ENCODE assay signal across 38 cellular contexts in the genomic region with DNA sequence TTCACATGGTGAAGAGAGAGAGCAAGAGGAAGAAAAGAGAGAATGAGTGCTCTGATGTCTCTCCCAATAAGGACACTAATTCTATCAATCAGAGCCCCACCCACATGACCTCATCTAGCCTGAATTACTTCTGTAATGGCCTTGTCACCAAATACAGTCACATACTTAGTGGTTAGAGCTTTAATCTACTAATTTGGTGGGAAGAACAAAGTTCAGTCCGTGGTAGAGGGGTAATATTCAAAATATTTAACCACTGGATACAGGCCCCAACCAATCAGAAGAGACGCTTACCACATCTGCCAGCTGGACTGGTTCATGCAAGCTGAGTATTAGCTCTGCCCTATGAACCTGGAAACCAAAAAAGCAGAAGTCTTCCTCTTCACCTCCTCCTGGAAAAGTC.
"Had no signal": no experiment of that assay in that cellular context is flagged by ENCODE, and none has a peak within 500 bp of the region (broad histone marks: within the 10 kb centered on the region; RNA-seq: fewer than 3 reads in every experiment).

No MANE protein-coding gene starts in this region.

- H3K9me3 Mint-ChIP-seq: activated CD4-positive, alpha-beta memory T cell treated with anti-CD3 and anti-CD28 coated beads for 36 hours; activated CD4-positive, alpha-beta T cell treated with anti-CD3 and anti-CD28 coated beads, Interleukin-2, amount 10 ng/mL, durations not matched to agents 24 days and 14 days; activated CD8-positive, alpha-beta T cell treated with anti-CD3 and anti-CD28 coated beads for 36 hours; activated naive CD4-positive, alpha-beta T cell treated with anti-CD3 and anti-CD28 coated beads for 36 hours; activated naive CD4-positive, alpha-beta T cell treated with anti-CD3 and anti-CD28 coated beads, Interleukin-2, amount 50 U/mL, for 72 hours; activated naive CD8-positive, alpha-beta T cell treated with anti-CD3 and anti-CD28 coated beads for 36 hours; activated T-cell treated with anti-CD3 and anti-CD28 coated beads, Interleukin-2, amount 50 U/mL, for 72 hours; activated T-helper 1 cell treated with anti-CD3 and anti-CD28 coated beads, Interleukin-12 subunit alpha, Interleukin-12 subunit beta, Interleukin-2, Interleukin-4 antibody, amounts not matched to agents 30 ng/mL and 10 ng/mL and 1 ng/mL, durations not matched to agents 14 hours and 24 hours and 36 hours; activated T-helper 17 cell treated with anti-CD3 and anti-CD28 coated beads, Interleukin-2, amount 50 U/mL, for 72 hours; central memory CD8-positive, alpha-beta T cell; T-helper 1 cell treated with Interleukin-12 subunit alpha and Interleukin-12 subunit beta and Interleukin-4 antibody, amounts not matched to agents 30 μg/mL and 1 μg/mL, for 36 hours; T-helper 2 cell treated with Interferon-gamma antibody and Interleukin-4, amounts not matched to agents 5 μg/mL and 100 μg/mL, for 36 hours had no signal

- H3K4me1 Mint-ChIP-seq: activated B cell treated with CpG ODN at 0.5 μM for 24 hours; activated CD4-positive, alpha-beta T cell treated with anti-CD3 and anti-CD28 coated beads, Interleukin-2, amount 10 ng/mL, durations not matched to agents 24 days and 14 days; activated naive CD8-positive, alpha-beta T cell treated with anti-CD3 and anti-CD28 coated beads for 36 hours; activated T-helper 17 cell treated with anti-CD3 and anti-CD28 coated beads, Interleukin-2, amount 50 U/mL, for 72 hours; central memory CD8-positive, alpha-beta T cell had no signal

- H3K27ac ChIP-seq: adrenal gland, cardiac muscle cell, VCaP had no signal

- FAIRE-seq: bronchial epithelial cell, TTC549 had no signal

- H3K27ac Mint-ChIP-seq: activated B cell treated with CpG ODN at 0.5 μM for 24 hours; activated CD4-positive, alpha-beta memory T cell treated with anti-CD3 and anti-CD28 coated beads for 36 hours; activated CD4-positive, alpha-beta T cell treated with anti-CD3 and anti-CD28 coated beads, Interleukin-2, amount 10 ng/mL, durations not matched to agents 24 days and 14 days; activated CD8-positive, alpha-beta T cell treated with anti-CD3 and anti-CD28 coated beads for 36 hours; activated naive CD4-positive, alpha-beta T cell treated with anti-CD3 and anti-CD28 coated beads for 36 hours; activated naive CD4-positive, alpha-beta T cell treated with anti-CD3 and anti-CD28 coated beads, Interleukin-2, amount 50 U/mL, for 72 hours; activated naive CD8-positive, alpha-beta T cell treated with anti-CD3 and anti-CD28 coated beads for 36 hours; activated T-cell treated with anti-CD3 and anti-CD28 coated beads, Interleukin-2, amount 50 U/mL, for 72 hours; activated T-helper 1 cell treated with anti-CD3 and anti-CD28 coated beads, Interleukin-12 subunit alpha, Interleukin-12 subunit beta, Interleukin-2, Interleukin-4 antibody, amounts not matched to agents 30 ng/mL and 10 ng/mL and 1 ng/mL, durations not matched to agents 14 hours and 24 hours and 36 hours; activated T-helper 17 cell treated with anti-CD3 and anti-CD28 coated beads, Interleukin-2, amount 50 U/mL, for 72 hours; brain; T-helper 1 cell treated with Interleukin-12 subunit alpha and Interleukin-12 subunit beta and Interleukin-4 antibody, amounts not matched to agents 30 μg/mL and 1 μg/mL, for 36 hours; T-helper 2 cell treated with Interferon-gamma antibody and Interleukin-4, amounts not matched to agents 5 μg/mL and 100 μg/mL, for 36 hours had no signal

- H3K4me3 Mint-ChIP-seq: activated B cell treated with CpG ODN at 0.5 μM for 24 hours; activated CD4-positive, alpha-beta memory T cell treated with anti-CD3 and anti-CD28 coated beads for 36 hours; activated CD4-positive, alpha-beta T cell treated with anti-CD3 and anti-CD28 coated beads, Interleukin-2, amount 10 ng/mL, durations not matched to agents 24 days and 14 days; activated CD8-positive, alpha-beta T cell treated with anti-CD3 and anti-CD28 coated beads for 36 hours; activated naive CD4-positive, alpha-beta T cell treated with anti-CD3 and anti-CD28 coated beads for 36 hours; activated naive CD8-positive, alpha-beta T cell treated with anti-CD3 and anti-CD28 coated beads for 36 hours; activated T-cell treated with anti-CD3 and anti-CD28 coated beads, Interleukin-2, amount 50 U/mL, for 4 hours; activated T-cell treated with anti-CD3 and anti-CD28 coated beads, Interleukin-2, amount 50 U/mL, for 72 hours; activated T-helper 1 cell treated with anti-CD3 and anti-CD28 coated beads, Interleukin-12 subunit alpha, Interleukin-12 subunit beta, Interleukin-2, Interleukin-4 antibody, amounts not matched to agents 30 ng/mL and 10 ng/mL and 1 ng/mL, durations not matched to agents 14 hours and 24 hours and 36 hours; activated T-helper 17 cell treated with anti-CD3 and anti-CD28 coated beads, Interleukin-2, amount 50 U/mL, for 72 hours; brain; central memory CD8-positive, alpha-beta T cell; T-helper 1 cell treated with Interleukin-12 subunit alpha and Interleukin-12 subunit beta and Interleukin-4 antibody, amounts not matched to agents 30 μg/mL and 1 μg/mL, for 36 hours; T-helper 2 cell treated with Interferon-gamma antibody and Interleukin-4, amounts not matched to agents 5 μg/mL and 100 μg/mL, for 36 hours had no signal

- H3K4me1 ChIP-seq: adrenal gland had no signal

- H3K27me3 ChIP-seq: adrenal gland, cardiac muscle cell had no signal

- H3K36me3 ChIP-seq: adrenal gland, cardiac muscle cell had no signal

- H3K9me3 ChIP-seq: adrenal gland had no signal

- H3K4me3 ChIP-seq: adrenal gland, cardiac muscle cell had no signal

- DNase-seq: activated B cell treated with CpG ODN at 0.5 μM for 24 hours; activated CD4-positive, alpha-beta memory T cell treated with anti-CD3 and anti-CD28 coated beads for 36 hours; activated CD4-positive, alpha-beta T cell treated with anti-CD3 and anti-CD28 coated beads for 4 hours; activated CD4-positive, alpha-beta T cell treated with anti-CD3 and anti-CD28 coated beads, Interleukin-2, amount 10 ng/mL, durations not matched to agents 24 days and 14 days; activated CD4-positive, alpha-beta T cell treated with anti-CD3 and anti-CD28 coated beads, Interleukin-2, amount 50 U/mL, for 1 hour; activated CD4-positive, alpha-beta T cell treated with anti-CD3 and anti-CD28 coated beads, Interleukin-2, amount 50 U/mL, for 4 hours; activated CD4-positive, CD25-positive, alpha-beta regulatory T cell treated with anti-CD3 and anti-CD28 coated beads, Interleukin-2, amount 50 U/mL, for 72 hours; activated CD8-positive, alpha-beta memory T cell treated with anti-CD3 and anti-CD28 coated beads, Interleukin-2, amount 50 U/mL, for 4 hours; activated CD8-positive, alpha-beta T cell treated with anti-CD3 and anti-CD28 coated beads for 36 hours; activated effector memory CD4-positive, alpha-beta T cell treated with anti-CD3 and anti-CD28 coated beads, Interleukin-2, amount 50 U/mL, for 16 hours; activated gamma-delta T cell treated with Interleukin-2 at 50 U/mL for 16 hours; activated naive CD4-positive, alpha-beta T cell; activated naive CD4-positive, alpha-beta T cell treated with anti-CD3 and anti-CD28 coated beads for 36 hours; activated naive CD4-positive, alpha-beta T cell treated with anti-CD3 and anti-CD28 coated beads, Interleukin-2, amount 50 U/mL, for 16 hours; activated naive CD8-positive, alpha-beta T cell treated with anti-CD3 and anti-CD28 coated beads for 36 hours; activated T-cell treated with anti-CD3 and anti-CD28 coated beads for 4 hours; activated T-cell treated with anti-CD3 and anti-CD28 coated beads, Interleukin-2, amount 50 U/mL, for 1 hour; activated T-cell treated with anti-CD3 and anti-CD28 coated beads, Interleukin-2, amount 50 U/mL, for 4 hours; activated T-cell treated with anti-CD3 and anti-CD28 coated beads, Interleukin-2, amount 50 U/mL, for 72 hours; adrenal gland; amniotic stem cell; aorta; caudate nucleus; cerebellar nuclear complex; T-helper 1 cell; T-helper 2 cell; T-helper 9 cell had no signal

- ATAC-seq: activated CD8-positive, alpha-beta T cell treated with anti-CD3 and anti-CD28 coated beads for 36 hours; activated naive CD4-positive, alpha-beta T cell treated with anti-CD3 and anti-CD28 coated beads, Interleukin-2, amount 50 U/mL, for 72 hours; activated T-cell treated with anti-CD3 and anti-CD28 coated beads, Interleukin-2, amount 50 U/mL, for 4 hours; activated T-cell treated with anti-CD3 and anti-CD28 coated beads, Interleukin-2, amount 50 U/mL, for 72 hours; activated T-helper 17 cell treated with anti-CD3 and anti-CD28 coated beads, Interleukin-2, amount 50 U/mL, for 72 hours had no signal

- H3K36me3 Mint-ChIP-seq: activated CD4-positive, alpha-beta memory T cell treated with anti-CD3 and anti-CD28 coated beads for 36 hours; activated naive CD4-positive, alpha-beta T cell treated with anti-CD3 and anti-CD28 coated beads, Interleukin-2, amount 50 U/mL, for 72 hours; activated naive CD8-positive, alpha-beta T cell treated with anti-CD3 and anti-CD28 coated beads for 36 hours; brain had no signal
